Comparison of ENCODE assay signal across 7 cellular contexts in genomic region chr1:22621761-22622160, GRCh38. TPM values are rescaled to one million over a fixed set of nuclear protein-coding genes. Genes with fewer than 3 reads are reported as not detected.
"Had no signal": no experiment of that assay in that cellular context is flagged by ENCODE, and none has a peak within 500 bp of the region (broad histone marks: within the 10 kb centered on the region; RNA-seq: fewer than 3 reads in every experiment).

No MANE protein-coding gene starts in this region.

- H2AFZ ChIP-seq: GM23338 had no signal

- ATAC-seq: GM23338, K562 had no signal

- H3K4me3 ChIP-seq: GM23338, K562 had no signal

- H3K4me2 ChIP-seq: GM23338 had no signal

- H3K4me3 Mint-ChIP-seq: GM23338, H9 had no signal

- DNase-seq: H9, HCEC 1CT, IMR-90 had no signal

- H3K27ac Mint-ChIP-seq: GM23338, H9 had no signal

- H3K9me3 Mint-ChIP-seq: GM23338, H9 had no signal

RNA-seq across cellular contexts. Expression of gene C1QA, which starts 14.7 kb away (rescaled TPM):
- total RNA-seq: GM23338, H1, H9, HT-29, IMR-90 had no signal

RNA-seq across cellular contexts. Expression of gene C1QC, which starts 21.7 kb away (rescaled TPM):
- total RNA-seq: GM23338, H1, H9, HT-29, IMR-90 had no signal

RNA-seq across cellular contexts. Expression of gene C1QB, which starts 31.3 kb away (rescaled TPM):
- total RNA-seq: GM23338, H1, H9, HT-29, IMR-90 had no signal

RNA-seq across cellular contexts. Expression of gene EPHA8, which starts 58.5 kb away (rescaled TPM):
- total RNA-seq: HT-29, IMR-90, K562 had no signal
